In the genomic region with DNA sequence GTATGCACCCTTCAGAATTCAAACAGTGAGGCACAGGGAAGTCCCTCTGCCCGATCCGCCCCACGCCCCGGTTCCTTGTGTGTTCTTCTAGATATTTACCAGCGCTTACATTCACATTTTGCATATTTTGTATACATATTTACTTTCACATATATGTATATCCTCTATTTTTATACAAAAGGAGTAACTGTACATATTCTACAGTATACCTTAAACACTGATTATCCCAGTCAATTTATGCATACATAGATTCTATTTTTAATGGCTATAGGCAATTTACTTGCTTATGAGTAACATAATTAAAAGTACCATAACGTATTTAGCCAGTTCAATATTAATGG, we compare ENCODE assay signal across 8 cellular contexts. TPM values are rescaled to one million over a fixed set of nuclear protein-coding genes. Genes with fewer than 3 reads are reported as not detected.
DNase-seq lines count a peak whose midpoint lies in the region; ATAC-seq and TF ChIP-seq lines count a peak whose summit lies in the region.

No MANE protein-coding gene starts in this region.

- no peak for TF ChIP-seq POLR2A in HCT116 (IDR thresholded peaks at IDR 0.05; ENCODE audit: borderline replicate concordance, extremely low read depth, insufficient read depth, insufficient read length)

- POLR2A ChIA-PET in HCT116 (lab: Charles Lee): no interaction called here

- no peaks in the 10 kb centered on the region for H4K20me1 ChIP-seq in HCT116 (ENCODE audit: insufficient read depth)
- H4K20me1 ChIP-seq in smooth muscle cell (ENCODE audit: low read depth): peaks cover 17% of the 10 kb centered on the region

- RAD21 ChIA-PET in HCT116 (lab: Charles Lee; ENCODE audit: low non-redundant PET in 1 of 2, low total read pairs in 2 of 2, uncharacterized antibody in 2 of 2, unreplicated experiment in 2 of 2): no interaction called here

- peak overlapping the region; percentile 96 for H2AFZ ChIP-seq in HCT116 (ENCODE audit: low read depth, low read length, poor library complexity, severe bottlenecking)
- H2AFZ ChIP-seq in smooth muscle cell (ENCODE audit: low read depth): peak overlapping the region; percentile 91

- H3K9me3 ChIP-seq in HCT116 (ENCODE audit: control insufficient read depth in 1 of 2, insufficient read depth in 1 of 2, low read depth in 1 of 2, low read length in 2 of 2) (no peaks in the 10 kb centered on the region), T-helper 17 cell (ENCODE audit: control insufficient read depth, low read length, poor library complexity, severe bottlenecking) (no peaks in the 10 kb centered on the region), smooth muscle cell (replicated peaks; ENCODE audit: low read depth) (no peaks in the 10 kb centered on the region), right cardiac atrium (ENCODE audit: control insufficient read depth, low read length) (no peaks in the 10 kb centered on the region)

- TF ChIP-seq RAD21 in HCT116 (IDR thresholded peaks at IDR 0.05; ENCODE audit: low read depth): no peak

- H3K4me1 ChIP-seq in HCT116 (ENCODE audit: control insufficient read depth in 1 of 2, insufficient read depth in 2 of 2, low read length in 2 of 2) (peaks cover 12 to 37% of the 10 kb centered on the region in 2 experiments), smooth muscle cell (ENCODE audit: low read depth) (peaks cover 21% of the 10 kb centered on the region), right cardiac atrium (ENCODE audit: control insufficient read depth, insufficient read depth, low read length) (no peaks in the 10 kb centered on the region)

- H3F3A ChIP-seq in smooth muscle cell (ENCODE audit: low read depth): peaks cover 3% of the 10 kb centered on the region

- H3K4me3 Mint-ChIP-seq in T-helper 17 cell: peak overlapping the region; percentile 97

- 8% methylated on average over 6 of the region's 6 CpGs for WGBS in smooth muscle cell (ENCODE audit: low lambda C conversion rate)
- WGBS in right cardiac atrium: 8% methylated on average over 6 of the region's 6 CpGs

- no TSS peak for BruUV-seq in HCT116 (replicated peaks; lab: Mats Ljungman, UMichigan)

- H3K27me3 Mint-ChIP-seq in T-helper 17 cell: peaks cover 8% of the 10 kb centered on the region

- H3K9me2 ChIP-seq in HCT116 (ENCODE audit: insufficient read depth): no peaks in the 10 kb centered on the region

- no peaks in the 10 kb centered on the region for H3K36me3 Mint-ChIP-seq in T-helper 17 cell (ENCODE audit: low read depth)

- no peak for TF ChIP-seq CTCF in HCT116 (IDR thresholded peaks at IDR 0.05 in 2 of 3, conservative IDR thresholded peaks at IDR 0.05 in 1 of 3; ENCODE audit: borderline replicate concordance in 1 of 3, insufficient read depth in 1 of 3, low read depth in 2 of 3, low read length in 2 of 3)
- no peak for TF ChIP-seq CTCF in fibroblast of pulmonary artery (IDR thresholded peaks at IDR 0.05; ENCODE audit: low read length, missing control alignments)
- no peak for TF ChIP-seq CTCF in smooth muscle cell (IDR thresholded peaks at IDR 0.05; ENCODE audit: borderline replicate concordance, insufficient read depth, poor library complexity, severe bottlenecking)

- DNase-seq in HCT116 (ENCODE audit: low read depth, low spot score) (no peak), T-helper 17 cell (no peak), fibroblast of pulmonary artery (ENCODE audit: low read depth) (no peak), smooth muscle cell (lab: John Stamatoyannopoulos, UW; ENCODE audit: unreplicated experiment) (no peak), NCI-H2171 (lab: John Stamatoyannopoulos, UW) (no peak), ureter (ENCODE audit: low spot score) (no peak), right cardiac atrium (no peak)

- peak overlapping the region; percentile 85 to 97 for H3K4me3 ChIP-seq in HCT116 (replicated peaks in 1 of 2; ENCODE audit: low read depth in 1 of 2, low read length in 2 of 2)
- peak overlapping the region; percentile 100 for H3K4me3 ChIP-seq in fibroblast of pulmonary artery (replicated peaks; ENCODE audit: low read depth, low read length)
- H3K4me3 ChIP-seq in smooth muscle cell: peak overlapping the region; percentile 74
- no peak overlapping the region for H3K4me3 ChIP-seq in right cardiac atrium (ENCODE audit: low read length)

- H3K27ac ChIP-seq in HCT116 (ENCODE audit: low read depth, low read length) (no peak overlapping the region), smooth muscle cell (ENCODE audit: low read depth) (no peak overlapping the region), right cardiac atrium (ENCODE audit: low read length) (no peak overlapping the region)

- H3K36me3 ChIP-seq in HCT116 (ENCODE audit: control insufficient read depth in 1 of 2, insufficient read depth in 2 of 2, low read length in 2 of 2) (peaks cover 9 to 14% of the 10 kb centered on the region in 2 experiments; a peak in 3 of 4 replicates), smooth muscle cell (ENCODE audit: low read depth) (no peaks in the 10 kb centered on the region)

- CTCF ChIA-PET in HCT116 (lab: Charles Lee): no interaction called here

- H3K27me3 ChIP-seq in HCT116 (ENCODE audit: insufficient read depth, low read length): no peaks in the 10 kb centered on the region
- H3K27me3 ChIP-seq in smooth muscle cell (ENCODE audit: low read depth): no peaks in the 10 kb centered on the region
- H3K27me3 ChIP-seq in right cardiac atrium (ENCODE audit: control insufficient read depth, insufficient read depth): no peaks in the 10 kb centered on the region

- H3K79me2 ChIP-seq in HCT116 (ENCODE audit: insufficient read depth, low read length) (peaks cover 36% of the 10 kb centered on the region), smooth muscle cell (ENCODE audit: low read depth) (peaks cover 35% of the 10 kb centered on the region)

- peak overlapping the region; percentile 96 for H3K27ac Mint-ChIP-seq in T-helper 17 cell

- peak overlapping the region; percentile 93; the same call in 1 of the 2 replicates for H3K9ac ChIP-seq in HCT116 (ENCODE audit: low read length)
- H3K9ac ChIP-seq in smooth muscle cell (ENCODE audit: low read depth): no peak overlapping the region

- H3K4me2 ChIP-seq in HCT116 (ENCODE audit: low read length): peak overlapping the region; percentile 88
- H3K4me2 ChIP-seq in smooth muscle cell: peak overlapping the region; percentile 92

- ATAC-seq in HCT116: no peak; the same call in 1 of the 2 replicates
- no peak for ATAC-seq in T-helper 17 cell
- no peak for ATAC-seq in HG02571 (IDR thresholded peaks at IDR 0.05; ENCODE audit: unreplicated experiment)
- ATAC-seq in right cardiac atrium: no peak

- intact Hi-C loops in HCT116 (cut with micrococcal nuclease): no loop called here
- intact Hi-C loops in right cardiac atrium (cut with DNase I): no loop called here

- H3K4me1 Mint-ChIP-seq in T-helper 17 cell: peaks cover 18% of the 10 kb centered on the region

TF ChIP-seq in HCT116, 20 proteins besides CTCF, POLR2A, EP300 and RAD21 (continues in another document):
- TF ChIP-seq, protein P1, sequence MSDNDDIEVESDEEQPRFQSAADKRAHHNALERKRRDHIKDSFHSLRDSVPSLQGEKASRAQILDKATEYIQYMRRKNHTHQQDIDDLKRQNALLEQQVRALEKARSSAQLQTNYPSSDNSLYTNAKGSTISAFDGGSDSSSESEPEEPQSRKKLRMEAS (IDR thresholded peaks at IDR 0.05): no peak
- TF ChIP-seq, protein P2, sequence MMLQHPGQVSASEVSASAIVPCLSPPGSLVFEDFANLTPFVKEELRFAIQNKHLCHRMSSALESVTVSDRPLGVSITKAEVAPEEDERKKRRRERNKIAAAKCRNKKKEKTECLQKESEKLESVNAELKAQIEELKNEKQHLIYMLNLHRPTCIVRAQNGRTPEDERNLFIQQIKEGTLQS (IDR thresholded peaks at IDR 0.05): no peak
- TF ChIP-seq EZH2phosphoT487 (IDR thresholded peaks at IDR 0.05; ENCODE audit: borderline replicate concordance) (no peak), CEBPB (IDR thresholded peaks at IDR 0.05; ENCODE audit: low read depth) (no peak), FOSL1 (IDR thresholded peaks at IDR 0.05; ENCODE audit: low read depth) (no peak), SIN3A (IDR thresholded peaks at IDR 0.05; ENCODE audit: low read depth) (no peak)
- TF ChIP-seq, protein P3, sequence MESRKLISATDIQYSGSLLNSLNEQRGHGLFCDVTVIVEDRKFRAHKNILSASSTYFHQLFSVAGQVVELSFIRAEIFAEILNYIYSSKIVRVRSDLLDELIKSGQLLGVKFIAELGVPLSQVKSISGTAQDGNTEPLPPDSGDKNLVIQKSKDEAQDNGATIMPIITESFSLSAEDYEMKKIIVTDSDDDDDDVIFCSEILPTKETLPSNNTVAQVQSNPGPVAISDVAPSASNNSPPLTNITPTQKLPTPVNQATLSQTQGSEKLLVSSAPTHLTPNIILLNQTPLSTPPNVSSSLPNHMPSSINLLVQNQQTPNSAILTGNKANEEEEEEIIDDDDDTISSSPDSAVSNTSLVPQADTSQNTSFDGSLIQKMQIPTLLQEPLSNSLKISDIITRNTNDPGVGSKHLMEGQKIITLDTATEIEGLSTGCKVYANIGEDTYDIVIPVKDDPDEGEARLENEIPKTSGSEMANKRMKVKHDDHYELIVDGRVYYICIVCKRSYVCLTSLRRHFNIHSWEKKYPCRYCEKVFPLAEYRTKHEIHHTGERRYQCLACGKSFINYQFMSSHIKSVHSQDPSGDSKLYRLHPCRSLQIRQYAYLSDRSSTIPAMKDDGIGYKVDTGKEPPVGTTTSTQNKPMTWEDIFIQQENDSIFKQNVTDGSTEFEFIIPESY (IDR thresholded peaks at IDR 0.05; ENCODE audit: extremely low read depth, insufficient replicate concordance, low read length): no peak

RNA-seq across cellular contexts. Expression of a gene that starts 0.3 kb away (rescaled TPM):
- total RNA-seq in HCT116 (2021; ENCODE audit: unreplicated experiment) (22.9 TPM), T-helper 17 cell (10 to 100 TPM; 35.6 to 44.9 TPM), smooth muscle cell (70.3 and 75.2 TPM in 2 replicates), ureter (25.7 TPM), right cardiac atrium (10 to 100 TPM; 13.0 to 16.2 (median 14.4) TPM)
- polyA plus RNA-seq in HCT116 (2012): 8.8 and 12.6 TPM in 2 replicates
- polyA plus RNA-seq in smooth muscle cell (43.7 and 56.6 TPM in 2 replicates), right cardiac atrium (14.7 TPM)

RNA-seq across cellular contexts. Expression of a gene that starts 3.8 kb away (rescaled TPM):
- total RNA-seq in HCT116 (2021; ENCODE audit: unreplicated experiment): 1.5 TPM
- 0.84 and 2.2 TPM in 2 replicates for polyA plus RNA-seq in HCT116 (2012)
- total RNA-seq in T-helper 17 cell: not detected
- not detected in 2 replicates for total RNA-seq in smooth muscle cell
- polyA plus RNA-seq in smooth muscle cell: not detected in 2 replicates
- not detected for total RNA-seq in ureter
- not detected for total RNA-seq in right cardiac atrium
- polyA plus RNA-seq in right cardiac atrium: not detected

RNA-seq across cellular contexts. Expression of a gene that starts 43.1 kb away (rescaled TPM):
- total RNA-seq in HCT116 (2021; ENCODE audit: unreplicated experiment): 42.5 TPM
- 29.3 and 45.8 TPM in 2 replicates for polyA plus RNA-seq in HCT116 (2012)
- 10 to 100 TPM; 16.0 to 21.0 TPM for total RNA-seq in T-helper 17 cell
- 62.3 and 70.0 TPM in 2 replicates for total RNA-seq in smooth muscle cell
- 48.9 and 53.1 TPM in 2 replicates for polyA plus RNA-seq in smooth muscle cell
- total RNA-seq in ureter: 28.1 TPM
- total RNA-seq in right cardiac atrium: 10 to 100 TPM; 19.2 to 30.2 (median 26.2) TPM
- 74.1 TPM for polyA plus RNA-seq in right cardiac atrium

RNA-seq across cellular contexts. Expression of a gene that starts 48.5 kb away (rescaled TPM):
- total RNA-seq in HCT116 (2021; ENCODE audit: unreplicated experiment) (45.2 TPM), T-helper 17 cell (10 to 100 TPM; 22.1 to 25.3 TPM), smooth muscle cell (36.3 and 61.1 TPM in 2 replicates), ureter (46.0 TPM), right cardiac atrium (10 to 100 TPM; 33.6 to 48.0 (median 41.3) TPM)
- polyA plus RNA-seq in HCT116 (2012): 32.8 and 39.5 TPM in 2 replicates
- polyA plus RNA-seq in smooth muscle cell (48.5 and 53.0 TPM in 2 replicates), right cardiac atrium (36.0 TPM)
